In genomic region chr10:110363572-110364411, GRCh38 we compare ENCODE assay signal across 9 cellular contexts. TPM values are rescaled to one million over a fixed set of nuclear protein-coding genes. Genes with fewer than 3 reads are reported as not detected.
A peak's percentile ranks its signal among the peaks of the same experiment; 100 is the strongest.
DNase-seq lines count a peak whose midpoint lies in the region; ATAC-seq and TF ChIP-seq lines count a peak whose summit lies in the region.
"Had no signal": no experiment of that assay in that cellular context is flagged by ENCODE, and none has a peak within 500 bp of the region (broad histone marks: within the 10 kb centered on the region; RNA-seq: fewer than 3 reads in every experiment).

No MANE protein-coding gene starts in this region.

- H3K4me3 Mint-ChIP-seq in activated naive CD8-positive, alpha-beta T cell treated with anti-CD3 and anti-CD28 coated beads, Interleukin-2, amount 50 U/mL, for 24 hours: peak overlapping the region; percentile 44
- H3K4me3 Mint-ChIP-seq in endodermal cell: no peak overlapping the region

- peaks cover 91% of the 10 kb centered on the region for H3K4me1 Mint-ChIP-seq in activated naive CD8-positive, alpha-beta T cell treated with anti-CD3 and anti-CD28 coated beads, Interleukin-2, amount 50 U/mL, for 24 hours
- peaks cover 8% of the 10 kb centered on the region for H3K4me1 Mint-ChIP-seq in endodermal cell

- no peaks in the 10 kb centered on the region for H3K9me3 Mint-ChIP-seq in activated naive CD8-positive, alpha-beta T cell treated with anti-CD3 and anti-CD28 coated beads, Interleukin-2, amount 50 U/mL, for 24 hours
- H3K9me3 Mint-ChIP-seq in endodermal cell: no peaks in the 10 kb centered on the region

- no peaks in the 10 kb centered on the region for H3K36me3 Mint-ChIP-seq in activated naive CD8-positive, alpha-beta T cell treated with anti-CD3 and anti-CD28 coated beads, Interleukin-2, amount 50 U/mL, for 24 hours (ENCODE audit: low read depth)
- H3K36me3 Mint-ChIP-seq in endodermal cell (ENCODE audit: low read depth): no peaks in the 10 kb centered on the region

- H3K9ac ChIP-seq in endodermal cell (ENCODE audit: extremely low read depth, low read length, poor library complexity, severe bottlenecking): no peak overlapping the region

- H3K27ac ChIP-seq in lower lobe of right lung: no peak overlapping the region
- H3K27ac ChIP-seq in endodermal cell (ENCODE audit: low read depth, low read length): no peak overlapping the region

- 91 to 95% methylated on average over 11 to 20 of the region's 20 CpGs for whole genome bisulfite sequencing in endodermal cell (ENCODE audit: insufficient coverage in 1 of 2, insufficient read length in 1 of 2), 2 experiments

- intact Hi-C loops in lower lobe of right lung (cut with DNase I): no loop called here

- no peaks in the 10 kb centered on the region for H3K27me3 Mint-ChIP-seq in activated naive CD8-positive, alpha-beta T cell treated with anti-CD3 and anti-CD28 coated beads, Interleukin-2, amount 50 U/mL, for 24 hours
- H3K27me3 Mint-ChIP-seq in endodermal cell (ENCODE audit: insufficient read depth): no peaks in the 10 kb centered on the region

- peak; percentile 1 for ATAC-seq in activated naive CD8-positive, alpha-beta T cell treated with anti-CD3 and anti-CD28 coated beads, Interleukin-2, amount 50 U/mL, for 24 hours
- ATAC-seq in lower lobe of right lung (peak; percentile 16 to 30), GM21526 (IDR thresholded peaks at IDR 0.05; ENCODE audit: low FRiP score, unreplicated experiment) (no peak)

- no peak overlapping the region for H3K4me3 ChIP-seq in lower lobe of right lung
- no peak overlapping the region for H3K4me3 ChIP-seq in endodermal cell (ENCODE audit: low read length)

- H3K36me3 ChIP-seq in lower lobe of right lung (no peaks in the 10 kb centered on the region), endodermal cell (ENCODE audit: control insufficient read depth, insufficient read depth, low read length) (no peaks in the 10 kb centered on the region)

- no peak for TF ChIP-seq CTCF in lower lobe of right lung (IDR thresholded peaks at IDR 0.05)
- TF ChIP-seq CTCF in endodermal cell (conservative IDR thresholded peaks at IDR 0.05): no peak

- H3K9me3 ChIP-seq in lower lobe of right lung (no peaks in the 10 kb centered on the region), endodermal cell (ENCODE audit: control insufficient read depth, low read length) (no peaks in the 10 kb centered on the region)

- peak; percentile 73 for DNase-seq in Ammon's horn (ENCODE audit: low spot score)
- DNase-seq in NCI-H1694 treated with DMSO at 0.1 percent for 48 hours (lab: John Stamatoyannopoulos, UW): peak; percentile 55
- no peak for DNase-seq in activated naive CD8-positive, alpha-beta T cell treated with anti-CD3 and anti-CD28 coated beads, Interleukin-2, amount 50 U/mL, for 24 hours
- DNase-seq in lower lobe of right lung: no peak
- no peak for DNase-seq in MV-4-11 (lab: John Stamatoyannopoulos, UW)
- no peak for DNase-seq in endodermal cell
- no peak for DNase-seq in AML-193 (lab: John Stamatoyannopoulos, UW)
- DNase-seq: cortex of kidney had no signal

- no peaks in the 10 kb centered on the region for H3K4me1 ChIP-seq in lower lobe of right lung
- no peaks in the 10 kb centered on the region for H3K4me1 ChIP-seq in endodermal cell (ENCODE audit: control insufficient read depth, insufficient read depth, low read length)

- no peaks in the 10 kb centered on the region for H3K27me3 ChIP-seq in lower lobe of right lung (ENCODE audit: low read depth)
- H3K27me3 ChIP-seq in endodermal cell (ENCODE audit: control insufficient read depth, insufficient read depth, low read length, poor library complexity, severe bottlenecking): no peaks in the 10 kb centered on the region

- H3K27ac Mint-ChIP-seq in activated naive CD8-positive, alpha-beta T cell treated with anti-CD3 and anti-CD28 coated beads, Interleukin-2, amount 50 U/mL, for 24 hours: peak overlapping the region; percentile 95
- H3K27ac Mint-ChIP-seq in endodermal cell: no peak overlapping the region

RNA-seq across cellular contexts. Expression of gene SMNDC1, which starts 59.1 kb away (rescaled TPM):
- total RNA-seq in lower lobe of right lung (31.5 TPM), endodermal cell (10 to 100 TPM; 52.9 to 65.6 TPM)
- 29.0 TPM for polyA plus RNA-seq in endodermal cell (2013, experiment 1 of 2)
- polyA plus RNA-seq in endodermal cell (2013, experiment 2 of 2): 29.7 TPM

Comparison
In these comparisons a context has a peak if more than half of its experiments do, and no peak if none do; other contexts are left out.
1. DNase-seq: peak in Ammon's horn (single experiment) and NCI-H1694 treated with DMSO at 0.1 percent for 48 hours (single experiment); none in activated naive CD8-positive, alpha-beta T cell treated with anti-CD3 and anti-CD28 coated beads, Interleukin-2, amount 50 U/mL, for 24 hours (single experiment), lower lobe of right lung (single experiment), MV-4-11 (single experiment), endodermal cell (single experiment) and AML-193 (0 of 2).